35 cellular contexts compared by ENCODE assay signal in the genomic region with DNA sequence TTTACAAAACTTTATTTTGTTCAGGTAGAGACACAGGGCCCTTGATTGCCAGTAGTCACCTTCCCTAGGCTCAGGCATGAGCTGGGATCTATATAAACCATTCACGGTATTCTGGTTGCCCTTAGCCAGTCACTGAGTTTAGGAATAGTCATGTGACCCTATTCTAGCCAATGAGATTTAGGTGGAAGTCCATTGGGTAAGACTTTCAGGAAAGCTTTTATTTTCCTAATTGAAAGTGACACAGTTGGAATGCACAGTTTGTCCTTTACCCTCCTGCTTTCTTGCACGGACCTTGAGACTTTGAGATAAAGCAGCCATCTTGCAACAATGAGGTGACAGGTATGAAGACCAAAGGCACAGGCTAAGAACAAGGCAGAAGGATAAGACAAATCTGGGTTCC. TPM values are rescaled to one million over a fixed set of nuclear protein-coding genes. Genes with fewer than 3 reads are reported as not detected.
"Had no signal": no experiment of that assay in that cellular context is flagged by ENCODE, and none has a peak within 500 bp of the region (broad histone marks: within the 10 kb centered on the region; RNA-seq: fewer than 3 reads in every experiment).

No MANE protein-coding gene starts in this region.

- H3K4me1 ChIP-seq: adrenal gland, body of pancreas, esophagus muscularis mucosa, gastroesophageal sphincter had no signal

- H3K27ac ChIP-seq: adrenal gland, body of pancreas, esophagus muscularis mucosa, gastroesophageal sphincter, heart right ventricle, hepatocyte, WERI-Rb-1 had no signal

- DNase-seq: activated CD4-positive, alpha-beta memory T cell treated with anti-CD3 and anti-CD28 coated beads, Interleukin-2, amount 10 ng/mL, durations not matched to agents 7 days and 5 days; activated CD4-positive, alpha-beta T cell treated with anti-CD3 and anti-CD28 coated beads for 36 hours; activated CD4-positive, alpha-beta T cell treated with anti-CD3 and anti-CD28 coated beads, Interleukin-2, amount 10 ng/mL, durations not matched to agents 7 days and 5 days; activated CD4-positive, alpha-beta T cell treated with anti-CD3 and anti-CD28 coated beads, Interleukin-2, amount 50 U/mL, for 4 hours; activated CD4-positive, CD25-positive, alpha-beta regulatory T cell; activated CD4-positive, CD25-positive, alpha-beta regulatory T cell treated with anti-CD3 and anti-CD28 coated beads, Interleukin-2, amount 50 U/mL, for 72 hours; activated CD8-positive, alpha-beta memory T cell treated with anti-CD3 and anti-CD28 coated beads, Interleukin-2, amount 50 U/mL, for 48 hours; activated effector memory CD4-positive, alpha-beta T cell treated with anti-CD3 and anti-CD28 coated beads, Interleukin-2, amount 50 U/mL, for 16 hours; activated naive CD4-positive, alpha-beta T cell treated with anti-CD3 and anti-CD28 coated beads for 36 hours; activated naive CD8-positive, alpha-beta T cell treated with anti-CD3 and anti-CD28 coated beads for 36 hours; activated naive CD8-positive, alpha-beta T cell treated with anti-CD3 and anti-CD28 coated beads, Interleukin-2, amount 50 U/mL, for 24 hours; activated T-cell treated with anti-CD3 and anti-CD28 coated beads for 4 hours; activated T-cell treated with anti-CD3 and anti-CD28 coated beads, Interleukin-2, amount 50 U/mL, for 4 hours; adrenal gland; amygdala; aorta; body of pancreas; caudate nucleus; cortex of kidney; dermis blood vessel endothelial cell; effector CD4-positive, alpha-beta T cell; effector memory CD8-positive, alpha-beta T cell; erythroblast; foreskin melanocyte; heart right ventricle; T-helper 17 cell; T1000; WERI-Rb-1 had no signal

- H3K4me2 ChIP-seq: hepatocyte had no signal

- H3K4me1 Mint-ChIP-seq: activated CD4-positive, alpha-beta memory T cell treated with anti-CD3 and anti-CD28 coated beads, Interleukin-2, amount 10 ng/mL, durations not matched to agents 7 days and 5 days; activated CD4-positive, alpha-beta T cell treated with anti-CD3 and anti-CD28 coated beads for 36 hours; activated CD4-positive, alpha-beta T cell treated with anti-CD3 and anti-CD28 coated beads, Interleukin-2, amount 10 ng/mL, durations not matched to agents 7 days and 5 days; activated naive CD4-positive, alpha-beta T cell treated with anti-CD3 and anti-CD28 coated beads, Interleukin-2, amount 50 U/mL, for 24 hours; activated naive CD8-positive, alpha-beta T cell treated with anti-CD3 and anti-CD28 coated beads for 36 hours; activated naive CD8-positive, alpha-beta T cell treated with anti-CD3 and anti-CD28 coated beads, Interleukin-2, amount 50 U/mL, for 24 hours; T-helper 17 cell had no signal

- H2AFZ ChIP-seq: hepatocyte had no signal

- H3K4me3 ChIP-seq: adrenal gland, body of pancreas, esophagus muscularis mucosa, gastroesophageal sphincter, heart right ventricle, hepatocyte had no signal

- H3K27me3 Mint-ChIP-seq: activated CD4-positive, alpha-beta memory T cell treated with anti-CD3 and anti-CD28 coated beads, Interleukin-2, amount 10 ng/mL, durations not matched to agents 7 days and 5 days; activated CD4-positive, alpha-beta T cell treated with anti-CD3 and anti-CD28 coated beads for 36 hours; activated naive CD4-positive, alpha-beta T cell treated with anti-CD3 and anti-CD28 coated beads, Interleukin-2, amount 50 U/mL, for 24 hours; activated naive CD8-positive, alpha-beta T cell treated with anti-CD3 and anti-CD28 coated beads for 36 hours; activated naive CD8-positive, alpha-beta T cell treated with anti-CD3 and anti-CD28 coated beads, Interleukin-2, amount 50 U/mL, for 24 hours; effector memory CD8-positive, alpha-beta T cell; T-helper 17 cell had no signal

- H3K27me3 ChIP-seq: adrenal gland, body of pancreas, esophagus muscularis mucosa, gastroesophageal sphincter, heart right ventricle, hepatocyte had no signal

- H3K9me3 ChIP-seq: adrenal gland, body of pancreas, esophagus muscularis mucosa, gastroesophageal sphincter, heart right ventricle had no signal

- ATAC-seq: activated CD4-positive, alpha-beta T cell treated with anti-CD3 and anti-CD28 coated beads for 36 hours; activated naive CD8-positive, alpha-beta T cell treated with anti-CD3 and anti-CD28 coated beads, Interleukin-2, amount 50 U/mL, for 24 hours; activated T-cell treated with anti-CD3 and anti-CD28 coated beads, Interleukin-2, amount 50 U/mL, for 4 hours; body of pancreas; effector memory CD8-positive, alpha-beta T cell; gastroesophageal sphincter; heart right ventricle; T-helper 17 cell had no signal

- H3K36me3 ChIP-seq: adrenal gland, heart right ventricle had no signal

- H3K27ac Mint-ChIP-seq: activated CD4-positive, alpha-beta memory T cell treated with anti-CD3 and anti-CD28 coated beads, Interleukin-2, amount 10 ng/mL, durations not matched to agents 7 days and 5 days; activated CD4-positive, alpha-beta T cell treated with anti-CD3 and anti-CD28 coated beads for 36 hours; activated CD4-positive, alpha-beta T cell treated with anti-CD3 and anti-CD28 coated beads, Interleukin-2, amount 10 ng/mL, durations not matched to agents 7 days and 5 days; activated naive CD4-positive, alpha-beta T cell treated with anti-CD3 and anti-CD28 coated beads for 36 hours; activated naive CD4-positive, alpha-beta T cell treated with anti-CD3 and anti-CD28 coated beads, Interleukin-2, amount 50 U/mL, for 24 hours; activated naive CD8-positive, alpha-beta T cell treated with anti-CD3 and anti-CD28 coated beads for 36 hours; activated naive CD8-positive, alpha-beta T cell treated with anti-CD3 and anti-CD28 coated beads, Interleukin-2, amount 50 U/mL, for 24 hours; activated T-helper 1 cell treated with anti-CD3 and anti-CD28 coated beads, Interleukin-12 subunit alpha, Interleukin-12 subunit beta, Interleukin-2, Interleukin-4 antibody, amounts not matched to agents 30 ng/mL and 10 ng/mL and 1 ng/mL, durations not matched to agents 14 hours and 24 hours and 36 hours; activated T-helper 2 cell treated with anti-CD3 and anti-CD28 coated beads, Interferon-gamma antibody, Interleukin-2, Interleukin-4, amounts not matched to agents 10 μg/mL and 5 μg/mL and 100 μg/mL, durations not matched to agents 14 hours and 24 hours and 36 hours; effector memory CD8-positive, alpha-beta T cell; T-helper 17 cell; T-helper 2 cell treated with Interferon-gamma antibody and Interleukin-4, amounts not matched to agents 5 μg/mL and 100 μg/mL, for 36 hours had no signal

- H3K4me3 Mint-ChIP-seq: activated CD4-positive, alpha-beta memory T cell treated with anti-CD3 and anti-CD28 coated beads, Interleukin-2, amount 10 ng/mL, durations not matched to agents 7 days and 5 days; activated CD4-positive, alpha-beta T cell treated with anti-CD3 and anti-CD28 coated beads for 36 hours; activated CD4-positive, alpha-beta T cell treated with anti-CD3 and anti-CD28 coated beads, Interleukin-2, amount 10 ng/mL, durations not matched to agents 7 days and 5 days; activated naive CD4-positive, alpha-beta T cell treated with anti-CD3 and anti-CD28 coated beads for 36 hours; activated naive CD4-positive, alpha-beta T cell treated with anti-CD3 and anti-CD28 coated beads, Interleukin-2, amount 50 U/mL, for 24 hours; activated naive CD8-positive, alpha-beta T cell treated with anti-CD3 and anti-CD28 coated beads for 36 hours; activated naive CD8-positive, alpha-beta T cell treated with anti-CD3 and anti-CD28 coated beads, Interleukin-2, amount 50 U/mL, for 24 hours; activated T-cell treated with anti-CD3 and anti-CD28 coated beads, Interleukin-2, amount 50 U/mL, for 4 hours; activated T-helper 1 cell treated with anti-CD3 and anti-CD28 coated beads, Interleukin-12 subunit alpha, Interleukin-12 subunit beta, Interleukin-2, Interleukin-4 antibody, amounts not matched to agents 30 ng/mL and 10 ng/mL and 1 ng/mL, durations not matched to agents 14 hours and 24 hours and 36 hours; effector memory CD8-positive, alpha-beta T cell; T-helper 17 cell; T-helper 2 cell treated with Interferon-gamma antibody and Interleukin-4, amounts not matched to agents 5 μg/mL and 100 μg/mL, for 36 hours had no signal

- H3K9me3 Mint-ChIP-seq: activated CD4-positive, alpha-beta memory T cell treated with anti-CD3 and anti-CD28 coated beads, Interleukin-2, amount 10 ng/mL, durations not matched to agents 7 days and 5 days; activated CD4-positive, alpha-beta T cell treated with anti-CD3 and anti-CD28 coated beads, Interleukin-2, amount 10 ng/mL, durations not matched to agents 7 days and 5 days; activated naive CD4-positive, alpha-beta T cell treated with anti-CD3 and anti-CD28 coated beads for 36 hours; activated naive CD4-positive, alpha-beta T cell treated with anti-CD3 and anti-CD28 coated beads, Interleukin-2, amount 50 U/mL, for 24 hours; activated naive CD8-positive, alpha-beta T cell treated with anti-CD3 and anti-CD28 coated beads for 36 hours; activated naive CD8-positive, alpha-beta T cell treated with anti-CD3 and anti-CD28 coated beads, Interleukin-2, amount 50 U/mL, for 24 hours; activated T-cell treated with anti-CD3 and anti-CD28 coated beads, Interleukin-2, amount 50 U/mL, for 4 hours; activated T-helper 1 cell treated with anti-CD3 and anti-CD28 coated beads, Interleukin-12 subunit alpha, Interleukin-12 subunit beta, Interleukin-2, Interleukin-4 antibody, amounts not matched to agents 30 ng/mL and 10 ng/mL and 1 ng/mL, durations not matched to agents 14 hours and 24 hours and 36 hours; activated T-helper 2 cell treated with anti-CD3 and anti-CD28 coated beads, Interferon-gamma antibody, Interleukin-2, Interleukin-4, amounts not matched to agents 10 μg/mL and 5 μg/mL and 100 μg/mL, durations not matched to agents 14 hours and 24 hours and 36 hours; effector memory CD8-positive, alpha-beta T cell; T-helper 2 cell treated with Interferon-gamma antibody and Interleukin-4, amounts not matched to agents 5 μg/mL and 100 μg/mL, for 36 hours had no signal

- H3K79me2 ChIP-seq: hepatocyte had no signal

RNA-seq across cellular contexts. Expression of a gene that starts 21.5 kb away (rescaled TPM):
- total RNA-seq: dermis blood vessel endothelial cell had no signal
